18 cellular contexts compared by ENCODE assay signal in genomic region chr19:781800-782194, GRCh38. TPM values are rescaled to one million over a fixed set of nuclear protein-coding genes. Genes with fewer than 3 reads are reported as not detected.
DNase-seq lines count a peak whose midpoint lies in the region; ATAC-seq lines count a peak whose summit lies in the region.
"Had no signal": no experiment of that assay in that cellular context is flagged by ENCODE, and none has a peak within 500 bp of the region (broad histone marks: within the 10 kb centered on the region; RNA-seq: fewer than 3 reads in every experiment).

No MANE protein-coding gene starts in this region.

- WGBS in right cardiac atrium = 83% methylated on average over 19 of the region's 19 CpGs
- WGBS in trophoblast cell (ENCODE audit: extremely low coverage, insufficient coverage, insufficient read length) = no CpG with 5 or more reads among the region's 19 CpGs

- H3K79me2 ChIP-seq in trophoblast cell (ENCODE audit: control insufficient read depth, insufficient read depth, low read length, poor library complexity) = peaks cover 10% of the 10 kb centered on the region

- peak overlapping the region; percentile 22 for H4K8ac ChIP-seq in trophoblast cell (ENCODE audit: low read depth, low read length)

- no peak overlapping the region for H3K23ac ChIP-seq in trophoblast cell (ENCODE audit: low read length)

- peak overlapping the region; percentile 6 for H4K12ac ChIP-seq in trophoblast cell (ENCODE audit: low read depth, low read length)

- H2AFZ ChIP-seq in trophoblast cell (ENCODE audit: insufficient read depth, low read length, poor library complexity) = peak overlapping the region; percentile 11

- peak overlapping the region; percentile 62 for H3K4me2 ChIP-seq in trophoblast cell (ENCODE audit: low read length)

- peak overlapping the region; percentile 50 for H3K4me3 ChIP-seq in SJCRH30
- H3K4me3 ChIP-seq in right cardiac atrium (ENCODE audit: low read length) = peak overlapping the region; percentile 8
- no peak overlapping the region for H3K4me3 ChIP-seq in trophoblast cell (ENCODE audit: low read depth, low read length)

- H2BK5ac ChIP-seq in trophoblast cell (ENCODE audit: low read depth, low read length, poor library complexity) = peak overlapping the region; percentile 49

- peak; percentile 2 to 13 for ATAC-seq in right cardiac atrium
- no peak for ATAC-seq in activated naive CD4-positive, alpha-beta T cell treated with anti-CD3 and anti-CD28 coated beads, Interleukin-2, amount 50 U/mL, for 72 hours
- ATAC-seq: activated T-helper 17 cell treated with anti-CD3 and anti-CD28 coated beads, Interleukin-2, amount 50 U/mL, for 72 hours; natural killer cell had no signal

- no peak for DNase-seq in SJCRH30
- no peak for DNase-seq in right cardiac atrium
- DNase-seq in trophoblast cell = no peak
- no peak for DNase-seq in activated naive CD4-positive, alpha-beta T cell treated with anti-CD3 and anti-CD28 coated beads, Interleukin-2, amount 50 U/mL, for 72 hours (ENCODE audit: low spot score in 2 of 2)
- DNase-seq in AG08396 (ENCODE audit: low spot score) = no peak
- DNase-seq in NCI-H748 (lab: John Stamatoyannopoulos, UW; ENCODE audit: unreplicated experiment) = no peak
- DNase-seq in NCI-H1436 (lab: John Stamatoyannopoulos, UW) = no peak
- DNase-seq: activated CD4-positive, alpha-beta T cell treated with anti-CD3 and anti-CD28 coated beads, Interleukin-2, amount 50 U/mL, for 1 hour; AML-193; brain microvascular endothelial cell; MM.1S; natural killer cell; NCI-H2171; T-helper 2 cell had no signal

- H3K4ac ChIP-seq in trophoblast cell (ENCODE audit: low read depth, low read length) = peak overlapping the region; percentile 49

- H3K4me1 ChIP-seq in ES-I3 (ENCODE audit: insufficient read depth, low read length) = no peaks in the 10 kb centered on the region; the same call in 1 of the 2 replicates
- peaks cover 5% of the 10 kb centered on the region; the same call in 1 of the 2 replicates for H3K4me1 ChIP-seq in SJCRH30
- no peaks in the 10 kb centered on the region for H3K4me1 ChIP-seq in right cardiac atrium (ENCODE audit: control insufficient read depth, insufficient read depth, low read length)
- H3K4me1 ChIP-seq in trophoblast cell (ENCODE audit: control insufficient read depth in 1 of 2, insufficient read depth in 2 of 2, low read length in 2 of 2) = peaks cover 26 to 28% of the 10 kb centered on the region in 2 experiments

- peak overlapping the region; percentile 70; the same call in 1 of the 2 replicates for H3K27ac ChIP-seq in SJCRH30
- peak overlapping the region; percentile 43 for H3K27ac ChIP-seq in right cardiac atrium (ENCODE audit: low read length)
- H3K27ac ChIP-seq in trophoblast cell (ENCODE audit: low read depth, low read length) = peak overlapping the region; percentile 95
- H3K27ac ChIP-seq: brain microvascular endothelial cell, HL-60 had no signal

- H3K27me3 ChIP-seq in SJCRH30 (no peaks in the 10 kb centered on the region), right cardiac atrium (ENCODE audit: control insufficient read depth, insufficient read depth) (no peaks in the 10 kb centered on the region), trophoblast cell (ENCODE audit: insufficient read depth, low read length) (no peaks in the 10 kb centered on the region)
- H3K27me3 ChIP-seq: brain microvascular endothelial cell had no signal

- H2BK12ac ChIP-seq in trophoblast cell (ENCODE audit: low read length) = peak overlapping the region; percentile 84

- H4K91ac ChIP-seq in trophoblast cell (ENCODE audit: low read depth, low read length) = peak overlapping the region; percentile 84

- H3K9me3 ChIP-seq in ES-I3 (ENCODE audit: control insufficient read depth, insufficient read depth, low read length) (no peaks in the 10 kb centered on the region), SJCRH30 (replicated peaks) (no peaks in the 10 kb centered on the region), right cardiac atrium (ENCODE audit: control insufficient read depth, low read length) (no peaks in the 10 kb centered on the region), trophoblast cell (ENCODE audit: insufficient read depth, low read depth, low read length) (no peaks in the 10 kb centered on the region)

- H3K9me3 Mint-ChIP-seq in activated naive CD4-positive, alpha-beta T cell treated with anti-CD3 and anti-CD28 coated beads, Interleukin-2, amount 50 U/mL, for 72 hours = no peaks in the 10 kb centered on the region
- H3K9me3 Mint-ChIP-seq: activated T-helper 17 cell treated with anti-CD3 and anti-CD28 coated beads, Interleukin-2, amount 50 U/mL, for 72 hours; natural killer cell had no signal

- peak overlapping the region; percentile 70 for H3K18ac ChIP-seq in trophoblast cell (ENCODE audit: low read length)

- H3K79me1 ChIP-seq in trophoblast cell (ENCODE audit: low read length) = peaks cover 27% of the 10 kb centered on the region

- peak overlapping the region; percentile 55 for H3K14ac ChIP-seq in trophoblast cell (ENCODE audit: low read length)

- no peaks in the 10 kb centered on the region for H3K36me3 Mint-ChIP-seq in activated naive CD4-positive, alpha-beta T cell treated with anti-CD3 and anti-CD28 coated beads, Interleukin-2, amount 50 U/mL, for 72 hours
- H3K36me3 Mint-ChIP-seq: natural killer cell had no signal

- H2BK120ac ChIP-seq in trophoblast cell (ENCODE audit: insufficient read depth, low read length, poor library complexity) = peak overlapping the region; percentile 93

- H3K27ac Mint-ChIP-seq in activated naive CD4-positive, alpha-beta T cell treated with anti-CD3 and anti-CD28 coated beads, Interleukin-2, amount 50 U/mL, for 72 hours = no peak overlapping the region
- H3K27ac Mint-ChIP-seq: activated T-helper 17 cell treated with anti-CD3 and anti-CD28 coated beads, Interleukin-2, amount 50 U/mL, for 72 hours; natural killer cell had no signal

- H3K9ac ChIP-seq in ES-I3 (ENCODE audit: low read depth, low read length) = peak overlapping the region; percentile 66
- no peak overlapping the region for H3K9ac ChIP-seq in trophoblast cell (ENCODE audit: low read length)

- H2AK5ac ChIP-seq in trophoblast cell (ENCODE audit: low read length) = peak overlapping the region; percentile 38

- intact Hi-C loops in right cardiac atrium (cut with DNase I) = no loop called here

- H3K36me3 ChIP-seq in ES-I3 (ENCODE audit: insufficient read depth, low read length) (no peaks in the 10 kb centered on the region), SJCRH30 (no peaks in the 10 kb centered on the region), trophoblast cell (ENCODE audit: control insufficient read depth in 1 of 2, insufficient read depth in 2 of 2, low read length in 2 of 2) (no peaks in the 10 kb centered on the region)
- H3K36me3 ChIP-seq: brain microvascular endothelial cell had no signal

RNA-seq across cellular contexts. Expression of gene PTBP1, which starts 15.5 kb away (rescaled TPM):
- 232 TPM in 2 replicates for total RNA-seq in SJCRH30 (2014; rRNA removed; shearing (Covaris generic))
- total RNA-seq in right cardiac atrium = 100 to 1,000 TPM in 1 of 4 donors, 10 to 100 TPM in 3; 67.5 to 119 (median 82.3) TPM
- polyA plus RNA-seq in right cardiac atrium = 42.9 TPM
- 654 and 679 TPM in 2 replicates for polyA plus RNA-seq in trophoblast cell (2013)
- total RNA-seq in activated naive CD4-positive, alpha-beta T cell treated with anti-CD3 and anti-CD28 coated beads, Interleukin-2, amount 50 U/mL, for 72 hours = 100 to 1,000 TPM; 485 to 591 TPM

RNA-seq across cellular contexts. Expression of gene MISP, which starts 30.9 kb away (rescaled TPM):
- total RNA-seq in SJCRH30 (2014; rRNA removed; shearing (Covaris generic)) = 0.18 and 0.41 TPM in 2 replicates
- under 1 TPM in 1 of 4 donors, not detected in 3; 0.22 TPM for total RNA-seq in right cardiac atrium
- polyA plus RNA-seq in right cardiac atrium = 0.02 TPM
- 0.15 and 0.19 TPM in 2 replicates for polyA plus RNA-seq in trophoblast cell (2013)
- total RNA-seq in activated naive CD4-positive, alpha-beta T cell treated with anti-CD3 and anti-CD28 coated beads, Interleukin-2, amount 50 U/mL, for 72 hours = under 1 TPM in 1 of 2 donors, not detected in 1; 0.50 TPM
- total RNA-seq: natural killer cell had no signal

RNA-seq across cellular contexts. Expression of gene PLPPR3, which starts 40.0 kb away (rescaled TPM):
- total RNA-seq in SJCRH30 (2014; rRNA removed; shearing (Covaris generic)) = not detected in 2 replicates
- not detected for total RNA-seq in right cardiac atrium
- 0.05 TPM for polyA plus RNA-seq in right cardiac atrium
- 21.2 and 21.4 TPM in 2 replicates for polyA plus RNA-seq in trophoblast cell (2013)
- not detected for total RNA-seq in activated naive CD4-positive, alpha-beta T cell treated with anti-CD3 and anti-CD28 coated beads, Interleukin-2, amount 50 U/mL, for 72 hours
- total RNA-seq: activated T-helper 17 cell treated with anti-CD3 and anti-CD28 coated beads, Interleukin-2, amount 50 U/mL, for 72 hours; natural killer cell had no signal

RNA-seq across cellular contexts. Expression of gene AZU1, which starts 45.8 kb away (rescaled TPM):
- total RNA-seq in SJCRH30 (2014; rRNA removed; shearing (Covaris generic)) = not detected in 2 replicates
- total RNA-seq in right cardiac atrium = not detected
- polyA plus RNA-seq in right cardiac atrium = 0.11 TPM
- polyA plus RNA-seq in trophoblast cell (2013) = 0.38 and 0.39 TPM in 2 replicates
- not detected for total RNA-seq in activated naive CD4-positive, alpha-beta T cell treated with anti-CD3 and anti-CD28 coated beads, Interleukin-2, amount 50 U/mL, for 72 hours
- total RNA-seq: epithelial cell of proximal tubule had no signal

RNA-seq across cellular contexts. Expression of gene PRTN3, which starts 59.0 kb away (rescaled TPM):
- total RNA-seq in SJCRH30 (2014; rRNA removed; shearing (Covaris generic)) = not detected in 2 replicates
- not detected for total RNA-seq in right cardiac atrium
- polyA plus RNA-seq in right cardiac atrium = not detected
- not detected in 2 replicates for polyA plus RNA-seq in trophoblast cell (2013)
- total RNA-seq in activated naive CD4-positive, alpha-beta T cell treated with anti-CD3 and anti-CD28 coated beads, Interleukin-2, amount 50 U/mL, for 72 hours = not detected
- total RNA-seq: activated T-helper 17 cell treated with anti-CD3 and anti-CD28 coated beads, Interleukin-2, amount 50 U/mL, for 72 hours; epithelial cell of proximal tubule had no signal

Comparison
In these comparisons a context has a peak if more than half of its experiments do, and no peak if none do; other contexts are left out.
1. H3K27ac ChIP-seq: peak in every context shown above with its lines; median percentile 95 in trophoblast cell; 70 in SJCRH30; 43 in right cardiac atrium.
2. ATAC-seq: peak in right cardiac atrium (2 of 2); none in activated naive CD4-positive, alpha-beta T cell treated with anti-CD3 and anti-CD28 coated beads, Interleukin-2, amount 50 U/mL, for 72 hours (0 of 2).